Comparison of ENCODE assay signal across 27 cellular contexts in genomic region chr2:64623232-64623879, GRCh38. TPM values are rescaled to one million over a fixed set of nuclear protein-coding genes. Genes with fewer than 3 reads are reported as not detected.
A peak's percentile ranks its signal among the peaks of the same experiment; 100 is the strongest.
DNase-seq lines count a peak whose midpoint lies in the region; ATAC-seq and TF ChIP-seq lines count a peak whose summit lies in the region.
"Had no signal": no experiment of that assay in that cellular context is flagged by ENCODE, and none has a peak within 500 bp of the region (broad histone marks: within the 10 kb centered on the region; RNA-seq: fewer than 3 reads in every experiment).

No MANE protein-coding gene starts in this region.

- intact Hi-C loops in natural killer cell (cut with micrococcal nuclease), result no loop called here

- H3K4me1 ChIP-seq in neuronal stem cell (ENCODE audit: control insufficient read depth in 2 of 2, insufficient read depth in 1 of 2, low read depth in 1 of 2, low read length in 2 of 2) (peaks cover 25 to 27% of the 10 kb centered on the region in 2 donors), Karpas-422 (ENCODE audit: low read length) (no peaks in the 10 kb centered on the region)
- H3K4me1 ChIP-seq: body of pancreas, heart left ventricle, lower lobe of right lung, upper lobe of right lung had no signal

- peak overlapping the region; percentile 44 for H4K91ac ChIP-seq in neuronal stem cell (ENCODE audit: low read depth, low read length, poor library complexity)

- H3K27ac Mint-ChIP-seq in natural killer cell treated with Interleukin-12 subunit alpha and Interleukin-12 subunit beta and Interleukin-15 and Interleukin-18, amount 100 ng/mL, for 72 hours, result no peak overlapping the region
- H3K27ac Mint-ChIP-seq in natural killer cell (no peak overlapping the region), glutamatergic neuron (ENCODE audit: unreplicated experiment) (no peak overlapping the region)
- H3K27ac Mint-ChIP-seq: CD8-positive, alpha-beta T cell had no signal

- peak overlapping the region; percentile 53 for H2BK12ac ChIP-seq in neuronal stem cell (ENCODE audit: low read length)

- H3K79me2 ChIP-seq in Karpas-422 (ENCODE audit: low read length), result no peaks in the 10 kb centered on the region

- no peak overlapping the region for H2BK120ac ChIP-seq in neuronal stem cell (ENCODE audit: low read depth, low read length)

- peak overlapping the region; percentile 91 for H3K18ac ChIP-seq in neuronal stem cell (ENCODE audit: low read length)

- H3K4me3 Mint-ChIP-seq in natural killer cell treated with Interleukin-12 subunit alpha and Interleukin-12 subunit beta and Interleukin-15 and Interleukin-18, amount 100 ng/mL, for 72 hours, result no peak overlapping the region
- H3K4me3 Mint-ChIP-seq in natural killer cell (no peak overlapping the region), glutamatergic neuron (ENCODE audit: unreplicated experiment) (no peak overlapping the region)
- H3K4me3 Mint-ChIP-seq: B cell; CD8-positive, alpha-beta T cell had no signal

- no peak overlapping the region for H3K14ac ChIP-seq in neuronal stem cell (ENCODE audit: low read length)

- H4K8ac ChIP-seq in neuronal stem cell (ENCODE audit: low read depth, low read length), result no peak overlapping the region

- H2AFZ ChIP-seq in neuronal stem cell (ENCODE audit: low read length) (peak overlapping the region; percentile 67), Karpas-422 (ENCODE audit: low read length) (no peak overlapping the region)
- H2AFZ ChIP-seq: GM23248 had no signal

- no peaks in the 10 kb centered on the region for H4K20me1 ChIP-seq in Karpas-422 (ENCODE audit: insufficient read depth, low read depth, low read length)

- H3K36me3 Mint-ChIP-seq in natural killer cell treated with Interleukin-12 subunit alpha and Interleukin-12 subunit beta and Interleukin-15 and Interleukin-18, amount 100 ng/mL, for 72 hours, result no peaks in the 10 kb centered on the region
- H3K36me3 Mint-ChIP-seq in natural killer cell, result no peaks in the 10 kb centered on the region
- no peaks in the 10 kb centered on the region for H3K36me3 Mint-ChIP-seq in glutamatergic neuron (ENCODE audit: unreplicated experiment)
- H3K36me3 Mint-ChIP-seq: CD8-positive, alpha-beta T cell had no signal

- H3K4me1 Mint-ChIP-seq in natural killer cell treated with Interleukin-12 subunit alpha and Interleukin-12 subunit beta and Interleukin-15 and Interleukin-18, amount 100 ng/mL, for 72 hours (ENCODE audit: low read depth in 2 of 2), result no peaks in the 10 kb centered on the region
- peaks cover 0 to 9% of the 10 kb centered on the region in 2 donors for H3K4me1 Mint-ChIP-seq in natural killer cell
- peaks cover 19% of the 10 kb centered on the region for H3K4me1 Mint-ChIP-seq in glutamatergic neuron (ENCODE audit: low read depth, unreplicated experiment)

- no peak for ATAC-seq in natural killer cell treated with Interleukin-12 subunit alpha and Interleukin-12 subunit beta and Interleukin-15 and Interleukin-18, amount 100 ng/mL, for 72 hours
- no peak for ATAC-seq in natural killer cell
- no peak for ATAC-seq in GM19023 (IDR thresholded peaks at IDR 0.05; ENCODE audit: unreplicated experiment)
- no peak for ATAC-seq in GM19324 (IDR thresholded peaks at IDR 0.05; ENCODE audit: low FRiP score, unreplicated experiment)
- ATAC-seq: body of pancreas; CD8-positive, alpha-beta T cell had no signal

- H3K27ac ChIP-seq in neuronal stem cell (replicated peaks; ENCODE audit: low read length) (no peak overlapping the region), Karpas-422 (ENCODE audit: low read length) (no peak overlapping the region)
- H3K27ac ChIP-seq: body of pancreas, GM23248, heart left ventricle, lower lobe of right lung, upper lobe of right lung had no signal

- H2BK5ac ChIP-seq in neuronal stem cell (ENCODE audit: low read length), result no peak overlapping the region

- no peak overlapping the region for H3K23ac ChIP-seq in neuronal stem cell (ENCODE audit: low read depth, low read length, poor library complexity)

- no peak overlapping the region for H2AK5ac ChIP-seq in neuronal stem cell (ENCODE audit: low read depth, low read length)

- no peaks in the 10 kb centered on the region for H3K9me2 ChIP-seq in Karpas-422 (replicated peaks; ENCODE audit: insufficient read depth, low read length)

- H3K79me1 ChIP-seq in neuronal stem cell (ENCODE audit: low read depth, low read length), result peaks cover 2% of the 10 kb centered on the region

- no peak for TF ChIP-seq CTCF in natural killer cell (IDR thresholded peaks at IDR 0.05)
- TF ChIP-seq CTCF in glutamatergic neuron (IDR thresholded peaks at IDR 0.05; ENCODE audit: partially characterized antibody, unreplicated experiment), result no peak

- no peaks in the 10 kb centered on the region for H3K36me3 ChIP-seq in neuronal stem cell (replicated peaks in 1 of 2; ENCODE audit: control insufficient read depth in 2 of 2, insufficient read depth in 2 of 2, low read length in 2 of 2)
- no peaks in the 10 kb centered on the region for H3K36me3 ChIP-seq in Karpas-422 (ENCODE audit: insufficient read depth, low read length)
- H3K36me3 ChIP-seq: heart left ventricle, lower lobe of right lung, SJSA1, upper lobe of right lung had no signal

- H3K4ac ChIP-seq in neuronal stem cell (ENCODE audit: low read length), result no peak overlapping the region

- H3K9me3 ChIP-seq in neuronal stem cell (replicated peaks in 1 of 2; ENCODE audit: control insufficient read depth in 2 of 2, insufficient read depth in 1 of 2, low read depth in 1 of 2, low read length in 2 of 2), result no peaks in the 10 kb centered on the region
- no peaks in the 10 kb centered on the region for H3K9me3 ChIP-seq in Karpas-422 (ENCODE audit: low read length)
- H3K9me3 ChIP-seq: body of pancreas, heart left ventricle, lower lobe of right lung, SJSA1, upper lobe of right lung had no signal

- H3K4me3 ChIP-seq in neuronal stem cell (ENCODE audit: low read length in 2 of 2) (no peak overlapping the region), Karpas-422 (ENCODE audit: low read length) (no peak overlapping the region)
- H3K4me3 ChIP-seq: body of pancreas, GM23248, heart left ventricle, lower lobe of right lung, SJSA1, smooth muscle cell, upper lobe of right lung had no signal

- WGBS in neuronal stem cell (ENCODE audit: extremely low coverage in 2 of 2, insufficient read length in 2 of 2, insufficient replicate concordance in 1 of 2), 2 donors, result no CpG with 5 or more reads among the region's 14 CpGs

- H3K4me2 ChIP-seq in neuronal stem cell (ENCODE audit: insufficient read depth, low read length, poor library complexity, severe bottlenecking) (no peak overlapping the region), Karpas-422 (ENCODE audit: low read depth, low read length, poor library complexity, severe bottlenecking) (no peak overlapping the region)
- H3K4me2 ChIP-seq: smooth muscle cell had no signal

- no peaks in the 10 kb centered on the region for H3K27me3 ChIP-seq in neuronal stem cell (ENCODE audit: control insufficient read depth in 3 of 3, insufficient read depth in 3 of 3, low read depth in 1 of 3, low read length in 3 of 3)
- no peaks in the 10 kb centered on the region for H3K27me3 ChIP-seq in Karpas-422 (ENCODE audit: low read length)
- H3K27me3 ChIP-seq: body of pancreas, heart left ventricle, SJSA1, upper lobe of right lung had no signal

- H3K9ac ChIP-seq in neuronal stem cell (ENCODE audit: low read depth, low read length, poor library complexity) (no peak overlapping the region), Karpas-422 (ENCODE audit: low read length) (no peak overlapping the region)
- H3K9ac ChIP-seq: GM23248 had no signal

- no peaks in the 10 kb centered on the region for H3K27me3 Mint-ChIP-seq in natural killer cell treated with Interleukin-12 subunit alpha and Interleukin-12 subunit beta and Interleukin-15 and Interleukin-18, amount 100 ng/mL, for 72 hours
- H3K27me3 Mint-ChIP-seq in natural killer cell (ENCODE audit: low read depth in 2 of 2), result peaks cover 0 to 5% of the 10 kb centered on the region in 2 donors
- H3K27me3 Mint-ChIP-seq in glutamatergic neuron (ENCODE audit: unreplicated experiment), result peaks cover 7% of the 10 kb centered on the region
- H3K27me3 Mint-ChIP-seq: B cell had no signal

- no peaks in the 10 kb centered on the region for H3K9me3 Mint-ChIP-seq in natural killer cell treated with Interleukin-12 subunit alpha and Interleukin-12 subunit beta and Interleukin-15 and Interleukin-18, amount 100 ng/mL, for 72 hours
- no peaks in the 10 kb centered on the region for H3K9me3 Mint-ChIP-seq in natural killer cell
- H3K9me3 Mint-ChIP-seq in glutamatergic neuron (ENCODE audit: unreplicated experiment), result peaks cover 8% of the 10 kb centered on the region
- H3K9me3 Mint-ChIP-seq: CD8-positive, alpha-beta T cell had no signal

- peak; percentile 15 for DNase-seq in natural killer cell treated with Interleukin-12 subunit alpha and Interleukin-12 subunit beta and Interleukin-15 and Interleukin-18, amount 100 ng/mL, for 72 hours (ENCODE audit: low spot score)
- DNase-seq in natural killer cell (no peak), glutamatergic neuron (peak; percentile 5), neuronal stem cell (ENCODE audit: low spot score) (no peak), ureter (ENCODE audit: low spot score) (peak; percentile 19), Karpas-422 (no peak)
- DNase-seq: activated CD4-positive, CD25-positive, alpha-beta regulatory T cell treated with anti-CD3 and anti-CD28 coated beads, Interleukin-2, amount 50 U/mL, for 72 hours; effector CD8-positive, alpha-beta T cell; erythroblast; GM23248; heart left ventricle; lower lobe of right lung; NCI-H1092 treated with DMSO at 0.1 percent for 48 hours; NCI-H187 treated with DMSO at 0.1 percent for 48 hours; NCI-H226; NCI-H748 treated with DMSO at 0.1 percent for 48 hours; occipital lobe; substantia nigra; T-helper 1 cell; upper lobe of right lung had no signal

- no peak overlapping the region for H2BK15ac ChIP-seq in neuronal stem cell (ENCODE audit: low read length)

RNA-seq across cellular contexts. Expression of gene SERTAD2, which starts 30.4 kb away (rescaled TPM):
- total RNA-seq in natural killer cell treated with Interleukin-12 subunit alpha and Interleukin-12 subunit beta and Interleukin-15 and Interleukin-18, amount 100 ng/mL, for 72 hours, result 10 to 100 TPM; 15.6 to 23.9 TPM
- total RNA-seq in natural killer cell (10 to 100 TPM; 45.6 to 71.2 (median 55.8) TPM), glutamatergic neuron (ENCODE audit: unreplicated experiment) (15.7 TPM), ureter (23.1 TPM)
- polyA plus RNA-seq in neuronal stem cell (2013, experiment 1 of 2), result 20.0 TPM
- 19.5 TPM for polyA plus RNA-seq in neuronal stem cell (2013, experiment 2 of 2)
- 27.2 and 73.8 TPM in 2 replicates for total RNA-seq in Karpas-422 (2014; rRNA removed; shearing (Covaris generic); ENCODE audit: low replicate concordance)

Comparison
In these comparisons a context has a peak if more than half of its experiments do, and no peak if none do; other contexts are left out.
1. DNase-seq: peak in natural killer cell treated with Interleukin-12 subunit alpha and Interleukin-12 subunit beta and Interleukin-15 and Interleukin-18, amount 100 ng/mL, for 72 hours (single experiment), glutamatergic neuron (single experiment) and ureter (single experiment); none in natural killer cell (single experiment), neuronal stem cell (single experiment) and Karpas-422 (single experiment).